Comparison of ENCODE assay signal across 1 cellular context in genomic region chr19:17235618-17236413, GRCh38.
TF ChIP-seq lines count a peak whose summit lies in the region.

No MANE protein-coding gene starts in this region.

TF ChIP-seq in K562, 482 proteins besides CTCF, POLR2A, EP300 and RAD21 (continued from another document):
- TF ChIP-seq, protein P1, sequence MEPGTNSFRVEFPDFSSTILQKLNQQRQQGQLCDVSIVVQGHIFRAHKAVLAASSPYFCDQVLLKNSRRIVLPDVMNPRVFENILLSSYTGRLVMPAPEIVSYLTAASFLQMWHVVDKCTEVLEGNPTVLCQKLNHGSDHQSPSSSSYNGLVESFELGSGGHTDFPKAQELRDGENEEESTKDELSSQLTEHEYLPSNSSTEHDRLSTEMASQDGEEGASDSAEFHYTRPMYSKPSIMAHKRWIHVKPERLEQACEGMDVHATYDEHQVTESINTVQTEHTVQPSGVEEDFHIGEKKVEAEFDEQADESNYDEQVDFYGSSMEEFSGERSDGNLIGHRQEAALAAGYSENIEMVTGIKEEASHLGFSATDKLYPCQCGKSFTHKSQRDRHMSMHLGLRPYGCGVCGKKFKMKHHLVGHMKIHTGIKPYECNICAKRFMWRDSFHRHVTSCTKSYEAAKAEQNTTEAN (CRISPR knock-in tag; IDR thresholded peaks at IDR 0.05), result no peak
- TF ChIP-seq OTX1 (CRISPR knock-in tag; IDR thresholded peaks at IDR 0.05) (no peak), HNRNPH1 (optimal IDR thresholded peaks at IDR 0.05; ENCODE audit: low read depth, low read length) (no peak), ZNF121 (CRISPR knock-in tag; conservative IDR thresholded peaks at IDR 0.05) (no peak), PHF20 (IDR thresholded peaks at IDR 0.05; ENCODE audit: partially characterized antibody) (no peak), ETS1 (conservative IDR thresholded peaks at IDR 0.05; ENCODE audit: control insufficient read depth, low read depth, low read length) (0 out of 2 replicates have a peak, but pooled peaks have one; percentile 53), SIN3B (IDR thresholded peaks at IDR 0.05; ENCODE audit: low read depth) (peak; percentile 78), ZNF175 (CRISPR knock-in tag; IDR thresholded peaks at IDR 0.05; ENCODE audit: low read depth) (0 out of 2 replicates have a peak, but pooled peaks have one; percentile 24), MAZ (CRISPR knock-in tag; conservative IDR thresholded peaks at IDR 0.05 in 1 of 2, IDR thresholded peaks at IDR 0.05 in 1 of 2) (peak in 1 of 2 experiments; percentile 85; a peak in 2 of 4 replicates), MNT (conservative IDR thresholded peaks at IDR 0.05) (peak in 1 of 2 experiments; percentile 68; a peak in 2 of 4 replicates), FOXM1 (IDR thresholded peaks at IDR 0.05; ENCODE audit: low read depth) (no peak), FOXM1 (CRISPR knock-in tag; IDR thresholded peaks at IDR 0.05; ENCODE audit: low read depth) (peak; percentile 55; the same call in 1 of the 2 replicates), KLF16 (IDR thresholded peaks at IDR 0.05) (no peak), PTBP1 (IDR thresholded peaks at IDR 0.05; ENCODE audit: low read depth, low read length) (no peak), ZFX (CRISPR knock-in tag; IDR thresholded peaks at IDR 0.05) (no peak; the same call in 1 of the 2 replicates), CXXC5 (CRISPR knock-in tag; IDR thresholded peaks at IDR 0.05) (peak; percentile 95), MCM7 (IDR thresholded peaks at IDR 0.05) (no peak), ZC3H8 (IDR thresholded peaks at IDR 0.05) (no peak), ZNF41 (CRISPR knock-in tag; conservative IDR thresholded peaks at IDR 0.05) (no peak), RBBP5 (IDR thresholded peaks at IDR 0.05; ENCODE audit: borderline replicate concordance, insufficient read depth, low read length, poor library complexity, severe bottlenecking) (peak; percentile 85), SIN3A (IDR thresholded peaks at IDR 0.05; ENCODE audit: borderline replicate concordance in 2 of 2, control insufficient read depth in 1 of 2, low read depth in 2 of 2, low read length in 2 of 2) (peak in 1 of 2 experiments; percentile 66; a peak in 1 of 4 replicates), SAP30 (IDR thresholded peaks at IDR 0.05; ENCODE audit: borderline replicate concordance, insufficient read depth, low read depth, low read length, poor library complexity, severe bottlenecking) (peak; percentile 64), GMEB1 (CRISPR knock-in tag; IDR thresholded peaks at IDR 0.05) (peak; percentile 74), IRF2 (CRISPR knock-in tag; IDR thresholded peaks at IDR 0.05) (peak; percentile 71; the same call in 1 of the 2 replicates), NCOA4 (IDR thresholded peaks at IDR 0.05; ENCODE audit: partially characterized antibody) (no peak), RBFOX2 (IDR thresholded peaks at IDR 0.05; ENCODE audit: low read depth, low read length) (peak; percentile 79), BMI1 (IDR thresholded peaks at IDR 0.05; ENCODE audit: low read length) (no peak; the same call in 1 of the 2 replicates), ZNF24 (IDR thresholded peaks at IDR 0.05) (peak; percentile 50; the same call in 1 of the 2 replicates), CHD2 (IDR thresholded peaks at IDR 0.05; ENCODE audit: low read depth, low read length) (0 out of 2 replicates have a peak, but pooled peaks have one; percentile 3), ARID2 (IDR thresholded peaks at IDR 0.05) (no peak), FOXA3 (CRISPR knock-in tag; conservative IDR thresholded peaks at IDR 0.05 in 1 of 2, IDR thresholded peaks at IDR 0.05 in 1 of 2) (peak in 1 of 2 experiments; percentile 63; a peak in 1 of 4 replicates), NFATC3 (IDR thresholded peaks at IDR 0.05) (no peak)
- TF ChIP-seq, protein P2, sequence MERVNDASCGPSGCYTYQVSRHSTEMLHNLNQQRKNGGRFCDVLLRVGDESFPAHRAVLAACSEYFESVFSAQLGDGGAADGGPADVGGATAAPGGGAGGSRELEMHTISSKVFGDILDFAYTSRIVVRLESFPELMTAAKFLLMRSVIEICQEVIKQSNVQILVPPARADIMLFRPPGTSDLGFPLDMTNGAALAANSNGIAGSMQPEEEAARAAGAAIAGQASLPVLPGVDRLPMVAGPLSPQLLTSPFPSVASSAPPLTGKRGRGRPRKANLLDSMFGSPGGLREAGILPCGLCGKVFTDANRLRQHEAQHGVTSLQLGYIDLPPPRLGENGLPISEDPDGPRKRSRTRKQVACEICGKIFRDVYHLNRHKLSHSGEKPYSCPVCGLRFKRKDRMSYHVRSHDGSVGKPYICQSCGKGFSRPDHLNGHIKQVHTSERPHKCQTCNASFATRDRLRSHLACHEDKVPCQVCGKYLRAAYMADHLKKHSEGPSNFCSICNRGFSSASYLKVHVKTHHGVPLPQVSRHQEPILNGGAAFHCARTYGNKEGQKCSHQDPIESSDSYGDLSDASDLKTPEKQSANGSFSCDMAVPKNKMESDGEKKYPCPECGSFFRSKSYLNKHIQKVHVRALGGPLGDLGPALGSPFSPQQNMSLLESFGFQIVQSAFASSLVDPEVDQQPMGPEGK (CRISPR knock-in tag; IDR thresholded peaks at IDR 0.05; ENCODE audit: borderline replicate concordance), result no peak
- TF ChIP-seq, protein P3, sequence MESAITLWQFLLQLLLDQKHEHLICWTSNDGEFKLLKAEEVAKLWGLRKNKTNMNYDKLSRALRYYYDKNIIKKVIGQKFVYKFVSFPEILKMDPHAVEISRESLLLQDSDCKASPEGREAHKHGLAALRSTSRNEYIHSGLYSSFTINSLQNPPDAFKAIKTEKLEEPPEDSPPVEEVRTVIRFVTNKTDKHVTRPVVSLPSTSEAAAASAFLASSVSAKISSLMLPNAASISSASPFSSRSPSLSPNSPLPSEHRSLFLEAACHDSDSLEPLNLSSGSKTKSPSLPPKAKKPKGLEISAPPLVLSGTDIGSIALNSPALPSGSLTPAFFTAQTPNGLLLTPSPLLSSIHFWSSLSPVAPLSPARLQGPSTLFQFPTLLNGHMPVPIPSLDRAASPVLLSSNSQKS (CRISPR knock-in tag; IDR thresholded peaks at IDR 0.05), result no peak
- TF ChIP-seq, protein P4, sequence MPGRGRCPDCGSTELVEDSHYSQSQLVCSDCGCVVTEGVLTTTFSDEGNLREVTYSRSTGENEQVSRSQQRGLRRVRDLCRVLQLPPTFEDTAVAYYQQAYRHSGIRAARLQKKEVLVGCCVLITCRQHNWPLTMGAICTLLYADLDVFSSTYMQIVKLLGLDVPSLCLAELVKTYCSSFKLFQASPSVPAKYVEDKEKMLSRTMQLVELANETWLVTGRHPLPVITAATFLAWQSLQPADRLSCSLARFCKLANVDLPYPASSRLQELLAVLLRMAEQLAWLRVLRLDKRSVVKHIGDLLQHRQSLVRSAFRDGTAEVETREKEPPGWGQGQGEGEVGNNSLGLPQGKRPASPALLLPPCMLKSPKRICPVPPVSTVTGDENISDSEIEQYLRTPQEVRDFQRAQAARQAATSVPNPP (IDR thresholded peaks at IDR 0.05; ENCODE audit: borderline replicate concordance, insufficient read depth, insufficient read length), result no peak
TF ChIP-seq in K562: peak in this region for 96.
